ENCODE assay signal across 9 cellular contexts in the genomic region with DNA sequence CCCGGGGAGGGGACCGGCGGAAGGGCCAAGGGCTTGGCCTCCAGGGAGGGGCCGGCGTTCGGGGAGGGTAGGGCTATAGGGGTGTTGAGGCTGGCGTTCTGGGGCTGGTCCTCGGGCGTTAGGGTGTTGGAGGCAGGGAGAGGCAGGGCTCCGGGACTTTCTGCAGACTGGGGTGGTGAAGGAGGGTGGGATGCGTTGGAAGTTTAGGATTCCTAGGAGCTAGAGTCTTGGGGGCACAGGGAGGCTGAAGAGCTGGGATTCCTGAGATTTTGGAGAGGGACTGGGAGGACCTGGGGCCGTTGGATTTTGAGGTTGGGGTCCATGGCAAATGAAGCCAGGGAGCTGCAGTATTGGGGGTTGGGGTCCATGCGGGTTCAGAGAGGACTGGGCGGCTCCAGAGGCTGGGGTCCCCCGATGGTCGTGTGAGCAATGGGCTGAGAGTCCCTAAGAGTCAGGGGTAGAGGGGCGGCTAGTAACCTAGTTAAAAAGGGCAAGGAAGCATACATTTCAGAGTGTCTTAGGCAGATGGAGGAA. TPM values are rescaled to one million over a fixed set of nuclear protein-coding genes. Genes with fewer than 3 reads are reported as not detected.
A peak's percentile ranks its signal among the peaks of the same experiment; 100 is the strongest.
DNase-seq lines count a peak whose midpoint lies in the region; ATAC-seq, FAIRE-seq and TF ChIP-seq lines count a peak whose summit lies in the region.
"Had no signal": no experiment of that assay in that cellular context is flagged by ENCODE, and none has a peak within 500 bp of the region (broad histone marks: within the 10 kb centered on the region; RNA-seq: fewer than 3 reads in every experiment).

No MANE protein-coding gene starts in this region.

- H3K36me3 ChIP-seq in DND-41 (ENCODE audit: insufficient read depth, low read length) (peaks cover 47% of the 10 kb centered on the region), K562 (ENCODE audit: control insufficient read depth, insufficient read depth, low read length) (peaks cover 45% of the 10 kb centered on the region), mesendoderm (ENCODE audit: control insufficient read depth, insufficient read depth, low read length) (peaks cover 10% of the 10 kb centered on the region)

- in situ Hi-C loops in K562 (cut with MboI), result loop anchor here (25.0 kb wide), 1 partner anchor 289 kb away; no protein-coding TSS in a partner anchor

- 1% methylated on average over 16 of the region's 17 CpGs for WGBS in K562 (ENCODE audit: insufficient coverage, low coverage, missing lambda C conversion rate)
- WGBS in mesendoderm (ENCODE audit: extremely low coverage, insufficient coverage, low lambda C conversion rate), result no CpG with 5 or more reads among the region's 17 CpGs

- H3K56ac ChIP-seq in mesendoderm (ENCODE audit: low read length), result peak overlapping the region; percentile 91

- H3K9ac ChIP-seq in DND-41 (ENCODE audit: low read depth, low read length) (peak overlapping the region; percentile 94), K562 (ENCODE audit: insufficient read depth in 1 of 2, low read depth in 2 of 2, low read length in 2 of 2) (peak overlapping the region; percentile 92 to 96), mesendoderm (ENCODE audit: low read length) (peak overlapping the region; percentile 88)

- TF ChIP-seq CTCF in DND-41 (IDR thresholded peaks at IDR 0.05; ENCODE audit: borderline replicate concordance, extremely low read depth, low read length, poor library complexity, severe bottlenecking) (no peak), K562 (IDR thresholded peaks at IDR 0.05 in 2 of 3, conservative IDR thresholded peaks at IDR 0.05 in 1 of 3; ENCODE audit: insufficient read depth in 2 of 3, low read depth in 1 of 3, low read length in 3 of 3) (no peak)

- peaks cover 29% of the 10 kb centered on the region; the same call in 1 of the 2 replicates for H4K20me1 ChIP-seq in DND-41 (ENCODE audit: insufficient read depth, low read length)
- no peaks in the 10 kb centered on the region for H4K20me1 ChIP-seq in K562 (replicated peaks; ENCODE audit: control insufficient read depth, insufficient read depth, low read length)

- H3K4me2 ChIP-seq in DND-41 (ENCODE audit: insufficient read depth, low read length), result peak overlapping the region; percentile 77
- peak overlapping the region; percentile 82 for H3K4me2 ChIP-seq in K562 (ENCODE audit: insufficient read depth, low read length)
- peak overlapping the region; percentile 42 for H3K4me2 ChIP-seq in mesendoderm (ENCODE audit: low read length)

- intact Hi-C loops in K562 (cut with micrococcal nuclease), result no loop called here

- ATAC-seq in DND-41 (ENCODE audit: insufficient read depth, low read depth) (no peak), K562 (peak; percentile 82), HG02623 (IDR thresholded peaks at IDR 0.05; ENCODE audit: unreplicated experiment) (no peak), HG02642 (IDR thresholded peaks at IDR 0.05; ENCODE audit: poor library complexity, unreplicated experiment) (no peak)

- H4K5ac ChIP-seq in mesendoderm (ENCODE audit: low read length), result no peak overlapping the region

- H3K4me1 ChIP-seq in DND-41 (ENCODE audit: insufficient read depth, low read length) (peaks cover 34% of the 10 kb centered on the region), K562 (replicated peaks in 1 of 2; ENCODE audit: control insufficient read depth in 2 of 2, insufficient read depth in 2 of 2, low read length in 2 of 2) (peaks cover 7 to 21% of the 10 kb centered on the region in 2 experiments; a peak in 4 of 5 replicates), mesendoderm (ENCODE audit: control insufficient read depth, low read depth, low read length) (peaks cover 2% of the 10 kb centered on the region)

- TF ChIP-seq EP300 in K562 (IDR thresholded peaks at IDR 0.05; ENCODE audit: low read length), result no peak

- H2AFZ ChIP-seq in DND-41 (ENCODE audit: low read depth, low read length), result peak overlapping the region; percentile 83
- peak overlapping the region; percentile 83; the same call in 1 of the 2 replicates for H2AFZ ChIP-seq in K562 (ENCODE audit: low read depth, low read length)

- H3K79me1 ChIP-seq in mesendoderm (ENCODE audit: low read length), result peaks cover 6% of the 10 kb centered on the region

- DNase-seq in DND-41, result peak; percentile 39
- DNase-seq in HK-2 (ENCODE audit: unreplicated experiment), result peak; percentile 4
- peak in 2 of 4 experiments; percentile 62 to 73 for DNase-seq in K562 (ENCODE audit: extremely low read depth in 1 of 4, low spot score in 3 of 4)
- peak; percentile 22 for DNase-seq in mesendoderm
- DNase-seq in NCI-H524 treated with DMSO at 0.1 percent for 48 hours (lab: John Stamatoyannopoulos, UW), result no peak
- DNase-seq in cerebellar cortex (ENCODE audit: low spot score), result no peak

- H3K27me3 ChIP-seq in DND-41 (ENCODE audit: insufficient read depth, low read length, poor library complexity) (no peaks in the 10 kb centered on the region), K562 (ENCODE audit: control insufficient read depth in 2 of 2, insufficient read depth in 2 of 2, low read length in 2 of 2) (no peaks in the 10 kb centered on the region), mesendoderm (ENCODE audit: insufficient read depth, low read length, poor library complexity) (no peaks in the 10 kb centered on the region)

- TF ChIP-seq RAD21 in K562 (CRISPR knock-in tag; conservative IDR thresholded peaks at IDR 0.05 in 1 of 2, IDR thresholded peaks at IDR 0.05 in 1 of 2), result no peak

- peak overlapping the region; percentile 58 for H3K4ac ChIP-seq in mesendoderm (ENCODE audit: low read depth, low read length)

- H3K18ac ChIP-seq in mesendoderm (ENCODE audit: low read length), result peak overlapping the region; percentile 91

- H2BK120ac ChIP-seq in mesendoderm (ENCODE audit: low read depth, low read length), result no peak overlapping the region

- H3K9me3 ChIP-seq in DND-41 (ENCODE audit: insufficient read depth, low read length, severe bottlenecking), result no peaks in the 10 kb centered on the region
- H3K9me3 ChIP-seq in K562 (replicated peaks; ENCODE audit: control insufficient read depth, insufficient read depth, low read depth, low read length), result no peaks in the 10 kb centered on the region

- H2AK5ac ChIP-seq in mesendoderm (ENCODE audit: low read length), result no peak overlapping the region

- no peak for FAIRE-seq in K562 (lab: Jason Lieb, UNC)

- no peaks in the 10 kb centered on the region for H3K9me1 ChIP-seq in K562 (ENCODE audit: control insufficient read depth, insufficient read depth, low read length)

- POLR2A ChIA-PET in K562 (lab: Yijun Ruan, JAX), result interaction anchor here (0.6 to 1.0 kb wide), 2 partner anchors 10 to 85 kb away, joined by 3 read pairs; no protein-coding TSS in a partner anchor

- CTCF ChIA-PET in K562 (lab: Yijun Ruan, JAX; ENCODE audit: low intra/inter-chr PET ratio), result no interaction called here

- peak overlapping the region; percentile 15 for H3K23ac ChIP-seq in mesendoderm (ENCODE audit: low read length)

- H3K4me3 ChIP-seq in DND-41 (ENCODE audit: low read depth in 1 of 2, low read length in 2 of 2) (peak overlapping the region; percentile 82 to 93), K562 (peak overlapping the region; percentile 100), mesendoderm (ENCODE audit: low read length) (peak overlapping the region; percentile 79)

- no peak for TF ChIP-seq POLR2A in K562 (conservative IDR thresholded peaks at IDR 0.05)

- no TSS peak for BruUV-seq in K562 (replicated peaks; lab: Mats Ljungman, UMichigan)

- no peak overlapping the region for H2BK5ac ChIP-seq in mesendoderm (ENCODE audit: low read length)

- H3K27ac ChIP-seq in DND-41 (ENCODE audit: low read length), result peak overlapping the region; percentile 77
- H3K27ac ChIP-seq in K562 (ENCODE audit: extremely low read depth, low read depth, low read length), result peak overlapping the region; percentile 94
- peak overlapping the region; percentile 15 for H3K27ac ChIP-seq in mesendoderm (ENCODE audit: low read depth, low read length)

- no peak overlapping the region for H2BK15ac ChIP-seq in mesendoderm (replicated peaks; ENCODE audit: low read depth)

- H3K79me2 ChIP-seq in DND-41 (ENCODE audit: insufficient read depth, low read length) (peaks cover 53% of the 10 kb centered on the region), K562 (ENCODE audit: control insufficient read depth, insufficient read depth, low read length) (peaks cover 37% of the 10 kb centered on the region), mesendoderm (ENCODE audit: control insufficient read depth, insufficient read depth, low read length) (peaks cover 11% of the 10 kb centered on the region)

- H4K8ac ChIP-seq in mesendoderm (ENCODE audit: low read depth, low read length), result no peak overlapping the region

RNA-seq across cellular contexts. Expression of a gene that starts 0.7 kb away (rescaled TPM):
- total RNA-seq in K562 (2011; cell fraction: chromatin; rRNA removed; ENCODE audit: low replicate concordance), result 277 and 436 TPM in 2 replicates
- total RNA-seq in K562 (2011; cell fraction: nucleolus; rRNA removed), result 228 and 264 TPM in 2 replicates
- total RNA-seq in K562 (2011; cell fraction: nucleoplasm; rRNA removed), result 253 and 320 TPM in 2 replicates
- 45.5 and 67.2 TPM in 2 replicates for total RNA-seq in K562 (2014; rRNA removed)
- total RNA-seq in K562 (2014; rRNA removed; fragmentation: Illumina TruSeq; extraction: Trizol), result 45.9 and 46.9 TPM in 2 replicates
- 40.6 and 41.5 TPM in 2 replicates for total RNA-seq in K562 (2015; rRNA removed; fragmentation: Illumina TruSeq; extraction: Trizol)
- total RNA-seq in K562 (2021), result 49.2 and 54.3 TPM in 2 replicates
- 100 and 106 TPM in 2 replicates for polyA plus RNA-seq in K562 (2011; rRNA removed)
- polyA plus RNA-seq in K562 (2011; cell fraction: cytosol; rRNA removed), result 49.6 and 74.5 TPM in 2 replicates
- 240 and 326 TPM in 2 replicates for polyA plus RNA-seq in K562 (2011; cell fraction: nucleus; rRNA removed)
- 40.3 and 56.4 TPM in 2 replicates for polyA plus RNA-seq in K562 (2012)
- 55.1 and 62.0 TPM in 2 replicates for polyA plus RNA-seq in K562 (2014; fragmentation: Illumina TruSeq; extraction: Trizol)
- 10 to 100 TPM; 15.6 to 16.1 TPM for polyA plus RNA-seq in K562 (2014; fragmentation: Nextera tagmentation; extraction: Ambion mirVana)
- polyA plus RNA-seq in K562 (2014; rRNA removed), result 73.7 and 80.9 TPM in 2 replicates
- polyA minus RNA-seq in K562 (2011; rRNA and poly(A)+ RNA removed), result 54.5 TPM in 2 replicates
- 15.4 and 21.7 TPM in 2 replicates for polyA minus RNA-seq in K562 (2011; cell fraction: cytosol; rRNA and poly(A)+ RNA removed)
- polyA minus RNA-seq in K562 (2011; cell fraction: nucleus; rRNA and poly(A)+ RNA removed), result 70.1 and 82.0 TPM in 2 replicates
- 28.9 TPM for polyA plus RNA-seq in mesendoderm (2013, experiment 1 of 2)
- 29.8 TPM for polyA plus RNA-seq in mesendoderm (2013, experiment 2 of 2)

RNA-seq across cellular contexts. Expression of a gene that starts 19.7 kb away (rescaled TPM):
- total RNA-seq in K562 (2011; cell fraction: chromatin; rRNA removed; ENCODE audit: low replicate concordance), result 1.8 TPM in 1 of 2 replicates, not detected in the other
- total RNA-seq in K562 (2011; cell fraction: nucleolus; rRNA removed), result 1.2 and 1.8 TPM in 2 replicates
- total RNA-seq in K562 (2011; cell fraction: nucleoplasm; rRNA removed), result 0.76 and 1.0 TPM in 2 replicates
- total RNA-seq in K562 (2014; rRNA removed) (2.8 and 4.0 TPM in 2 replicates), K562 (2014; rRNA removed; fragmentation: Illumina TruSeq; extraction: Trizol) (1.2 and 1.3 TPM in 2 replicates), K562 (2015; rRNA removed; fragmentation: Illumina TruSeq; extraction: Trizol) (3.3 and 4.0 TPM in 2 replicates), K562 (2021) (3.0 and 3.7 TPM in 2 replicates)
- polyA plus RNA-seq in K562 (2011; rRNA removed) (1.4 and 2.1 TPM in 2 replicates), K562 (2014; fragmentation: Illumina TruSeq; extraction: Trizol) (1.3 and 3.3 TPM in 2 replicates), K562 (2014; fragmentation: Nextera tagmentation; extraction: Ambion mirVana) (under 1 TPM in 1 of 2 experiments, not detected in 1; 0.27 TPM), K562 (2014; rRNA removed) (2.6 and 4.1 TPM in 2 replicates)
- 4.8 and 6.7 TPM in 2 replicates for polyA plus RNA-seq in K562 (2011; cell fraction: cytosol; rRNA removed)
- 1.9 and 2.5 TPM in 2 replicates for polyA plus RNA-seq in K562 (2011; cell fraction: nucleus; rRNA removed)
- 4.0 and 6.3 TPM in 2 replicates for polyA plus RNA-seq in K562 (2012)
- polyA minus RNA-seq in K562 (2011; rRNA and poly(A)+ RNA removed), result 0.33 and 0.60 TPM in 2 replicates
- polyA minus RNA-seq in K562 (2011; cell fraction: cytosol; rRNA and poly(A)+ RNA removed), result 3.4 TPM in 1 of 2 replicates, not detected in the other
- 0.40 and 1.3 TPM in 2 replicates for polyA minus RNA-seq in K562 (2011; cell fraction: nucleus; rRNA and poly(A)+ RNA removed)
- 0.46 TPM for polyA plus RNA-seq in mesendoderm (2013, experiment 1 of 2)
- 0.39 TPM for polyA plus RNA-seq in mesendoderm (2013, experiment 2 of 2)
- total RNA-seq: SK-MEL-5 had no signal

RNA-seq across cellular contexts. Expression of a gene that starts 23.1 kb away (rescaled TPM):
- 27.4 and 88.8 TPM in 2 replicates for total RNA-seq in K562 (2011; cell fraction: chromatin; rRNA removed; ENCODE audit: low replicate concordance)
- 112 and 138 TPM in 2 replicates for total RNA-seq in K562 (2011; cell fraction: nucleolus; rRNA removed)
- 66.3 and 72.9 TPM in 2 replicates for total RNA-seq in K562 (2011; cell fraction: nucleoplasm; rRNA removed)
- total RNA-seq in K562 (2014; rRNA removed) (37.8 and 48.4 TPM in 2 replicates), K562 (2014; rRNA removed; fragmentation: Illumina TruSeq; extraction: Trizol) (6.2 and 9.0 TPM in 2 replicates), K562 (2015; rRNA removed; fragmentation: Illumina TruSeq; extraction: Trizol) (13.7 and 16.3 TPM in 2 replicates), K562 (2021) (64.9 and 69.8 TPM in 2 replicates)
- polyA plus RNA-seq in K562 (2011; rRNA removed) (12.3 and 20.6 TPM in 2 replicates), K562 (2014; fragmentation: Illumina TruSeq; extraction: Trizol) (22.2 and 38.7 TPM in 2 replicates), K562 (2014; fragmentation: Nextera tagmentation; extraction: Ambion mirVana) (1 to 10 TPM in 1 of 2 experiments, under 1 TPM in 1; 0.58 to 2.9 TPM), K562 (2014; rRNA removed) (37.8 and 40.6 TPM in 2 replicates)
- 18.6 and 53.9 TPM in 2 replicates for polyA plus RNA-seq in K562 (2011; cell fraction: cytosol; rRNA removed)
- 31.4 and 74.3 TPM in 2 replicates for polyA plus RNA-seq in K562 (2011; cell fraction: nucleus; rRNA removed)
- polyA plus RNA-seq in K562 (2012), result 47.4 and 49.1 TPM in 2 replicates
- 13.2 and 15.6 TPM in 2 replicates for polyA minus RNA-seq in K562 (2011; rRNA and poly(A)+ RNA removed)
- 22.8 and 23.5 TPM in 2 replicates for polyA minus RNA-seq in K562 (2011; cell fraction: cytosol; rRNA and poly(A)+ RNA removed)
- 7.0 and 9.0 TPM in 2 replicates for polyA minus RNA-seq in K562 (2011; cell fraction: nucleus; rRNA and poly(A)+ RNA removed)
- 27.5 TPM for polyA plus RNA-seq in mesendoderm (2013, experiment 1 of 2)
- polyA plus RNA-seq in mesendoderm (2013, experiment 2 of 2), result 26.5 TPM

RNA-seq across cellular contexts. Expression of a gene that starts 26.4 kb away (rescaled TPM):
- 11.5 and 16.7 TPM in 2 replicates for total RNA-seq in K562 (2011; cell fraction: chromatin; rRNA removed; ENCODE audit: low replicate concordance)
- total RNA-seq in K562 (2011; cell fraction: nucleolus; rRNA removed), result 12.7 and 13.3 TPM in 2 replicates
- 7.5 and 12.1 TPM in 2 replicates for total RNA-seq in K562 (2011; cell fraction: nucleoplasm; rRNA removed)
- total RNA-seq in K562 (2014; rRNA removed), result 13.4 and 14.4 TPM in 2 replicates
- total RNA-seq in K562 (2014; rRNA removed; fragmentation: Illumina TruSeq; extraction: Trizol), result 1.3 and 2.4 TPM in 2 replicates
- 10.1 and 11.0 TPM in 2 replicates for total RNA-seq in K562 (2015; rRNA removed; fragmentation: Illumina TruSeq; extraction: Trizol)
- total RNA-seq in K562 (2021), result 7.9 and 10.6 TPM in 2 replicates
- polyA plus RNA-seq in K562 (2011; rRNA removed), result 3.5 and 4.9 TPM in 2 replicates
- 3.5 and 6.3 TPM in 2 replicates for polyA plus RNA-seq in K562 (2011; cell fraction: cytosol; rRNA removed)
- polyA plus RNA-seq in K562 (2011; cell fraction: nucleus; rRNA removed), result 8.3 and 10.7 TPM in 2 replicates
- polyA plus RNA-seq in K562 (2012), result 9.7 and 12.6 TPM in 2 replicates
- 1.6 and 4.5 TPM in 2 replicates for polyA plus RNA-seq in K562 (2014; fragmentation: Illumina TruSeq; extraction: Trizol)
- under 1 TPM; 0.15 to 0.20 TPM for polyA plus RNA-seq in K562 (2014; fragmentation: Nextera tagmentation; extraction: Ambion mirVana)
- 10.3 and 16.6 TPM in 2 replicates for polyA plus RNA-seq in K562 (2014; rRNA removed)
- 2.9 and 3.5 TPM in 2 replicates for polyA minus RNA-seq in K562 (2011; rRNA and poly(A)+ RNA removed)
- 1.8 and 4.3 TPM in 2 replicates for polyA minus RNA-seq in K562 (2011; cell fraction: cytosol; rRNA and poly(A)+ RNA removed)
- 4.1 and 4.6 TPM in 2 replicates for polyA minus RNA-seq in K562 (2011; cell fraction: nucleus; rRNA and poly(A)+ RNA removed)
- 7.2 TPM for polyA plus RNA-seq in mesendoderm (2013, experiment 1 of 2)
- polyA plus RNA-seq in mesendoderm (2013, experiment 2 of 2), result 6.6 TPM

RNA-seq across cellular contexts. Expression of a gene that starts 33.4 kb away (rescaled TPM):
- 11.1 and 32.8 TPM in 2 replicates for total RNA-seq in K562 (2011; cell fraction: chromatin; rRNA removed; ENCODE audit: low replicate concordance)
- 20.5 and 21.2 TPM in 2 replicates for total RNA-seq in K562 (2011; cell fraction: nucleolus; rRNA removed)
- 12.8 and 19.2 TPM in 2 replicates for total RNA-seq in K562 (2011; cell fraction: nucleoplasm; rRNA removed)
- total RNA-seq in K562 (2014; rRNA removed) (0.95 and 2.1 TPM in 2 replicates), K562 (2014; rRNA removed; fragmentation: Illumina TruSeq; extraction: Trizol) (0.22 and 0.40 TPM in 2 replicates), K562 (2015; rRNA removed; fragmentation: Illumina TruSeq; extraction: Trizol) (2.0 and 2.3 TPM in 2 replicates), K562 (2021) (2.9 and 4.2 TPM in 2 replicates)
- polyA plus RNA-seq in K562 (2011; rRNA removed) (1.9 and 2.0 TPM in 2 replicates), K562 (2014; fragmentation: Illumina TruSeq; extraction: Trizol) (1.3 and 1.7 TPM in 2 replicates), K562 (2014; fragmentation: Nextera tagmentation; extraction: Ambion mirVana) (under 1 TPM; 0.59 to 0.63 TPM), K562 (2014; rRNA removed) (1.6 and 3.2 TPM in 2 replicates)
- 0.86 and 2.0 TPM in 2 replicates for polyA plus RNA-seq in K562 (2011; cell fraction: cytosol; rRNA removed)
- 22.2 and 50.9 TPM in 2 replicates for polyA plus RNA-seq in K562 (2011; cell fraction: nucleus; rRNA removed)
- polyA plus RNA-seq in K562 (2012), result 2.9 and 5.7 TPM in 2 replicates
- polyA minus RNA-seq in K562 (2011; rRNA and poly(A)+ RNA removed), result 0.24 and 0.25 TPM in 2 replicates
- polyA minus RNA-seq in K562 (2011; cell fraction: cytosol; rRNA and poly(A)+ RNA removed), result 0.29 TPM in 1 of 2 replicates, not detected in the other
- 2.2 and 3.0 TPM in 2 replicates for polyA minus RNA-seq in K562 (2011; cell fraction: nucleus; rRNA and poly(A)+ RNA removed)
- 1.9 TPM for polyA plus RNA-seq in mesendoderm (2013, experiment 1 of 2)
- polyA plus RNA-seq in mesendoderm (2013, experiment 2 of 2), result 1.5 TPM

Comparison
In these comparisons a context has a peak if more than half of its experiments do, and no peak if none do; other contexts are left out.
1. DNase-seq: peak in DND-41 (single experiment), HK-2 (single experiment) and mesendoderm (single experiment); none in NCI-H524 treated with DMSO at 0.1 percent for 48 hours (single experiment) and cerebellar cortex (single experiment).
2. H3K27ac ChIP-seq: peak in every context shown above with its lines; median percentile 94 in K562; 77 in DND-41; 15 in mesendoderm.
3. Peak in every context shown above with its lines, with median percentiles within 50 percentile points of each other: H3K4me2 ChIP-seq, H3K4me3 ChIP-seq and H3K9ac ChIP-seq.